ENCODE assay signal across 8 cellular contexts in genomic region chr3:109098245-109098644, GRCh38. TPM values are rescaled to one million over a fixed set of nuclear protein-coding genes. Genes with fewer than 3 reads are reported as not detected.
A peak's percentile ranks its signal among the peaks of the same experiment; 100 is the strongest.
DNase-seq lines count a peak whose midpoint lies in the region; ATAC-seq and TF ChIP-seq lines count a peak whose summit lies in the region.

No MANE protein-coding gene starts in this region.

- ATAC-seq in HG03558 (IDR thresholded peaks at IDR 0.05; ENCODE audit: extremely low read depth, unreplicated experiment) (peak; percentile 57), SK-N-SH treated with all-trans-retinoic acid at 6 μM for 48 hours (peak; percentile 63), GM21447 (IDR thresholded peaks at IDR 0.05; ENCODE audit: unreplicated experiment) (no peak)

- no peaks in the 10 kb centered on the region for H3K9me3 Mint-ChIP-seq in neural crest cell
- H3K9me3 Mint-ChIP-seq in activated T-helper 2 cell treated with anti-CD3 and anti-CD28 coated beads, Interferon-gamma antibody, Interleukin-2, Interleukin-4, amounts not matched to agents 10 μg/mL and 5 μg/mL and 100 μg/mL, durations not matched to agents 14 hours and 24 hours and 36 hours, result no peaks in the 10 kb centered on the region

- peak; percentile 53 for TF ChIP-seq CTCF in neural crest cell (conservative IDR thresholded peaks at IDR 0.05)

- H3K27ac Mint-ChIP-seq in neural crest cell (ENCODE audit: unreplicated experiment), result no peak overlapping the region
- no peak overlapping the region for H3K27ac Mint-ChIP-seq in activated T-helper 2 cell treated with anti-CD3 and anti-CD28 coated beads, Interferon-gamma antibody, Interleukin-2, Interleukin-4, amounts not matched to agents 10 μg/mL and 5 μg/mL and 100 μg/mL, durations not matched to agents 14 hours and 24 hours and 36 hours

- H3K4me3 Mint-ChIP-seq in neural crest cell, result no peak overlapping the region
- no peak overlapping the region for H3K4me3 Mint-ChIP-seq in activated T-helper 2 cell treated with anti-CD3 and anti-CD28 coated beads, Interferon-gamma antibody, Interleukin-2, Interleukin-4, amounts not matched to agents 10 μg/mL and 5 μg/mL and 100 μg/mL, durations not matched to agents 14 hours and 24 hours and 36 hours (ENCODE audit: low read depth)

- DNase-seq in NCI-H1417 (lab: John Stamatoyannopoulos, UW) (peak; percentile 4 to 63 (median 29)), NCI-H1417 treated with DMSO at 0.1 percent for 48 hours (lab: John Stamatoyannopoulos, UW) (no peak), neural crest cell (ENCODE audit: low read depth, low spot score) (no peak), mesenteric fat pad (ENCODE audit: low spot score) (no peak)
- no peak for DNase-seq in activated T-helper 2 cell treated with anti-CD3 and anti-CD28 coated beads, Interferon-gamma antibody, Interleukin-2, Interleukin-4, amounts not matched to agents 10 μg/mL and 5 μg/mL and 100 μg/mL, durations not matched to agents 14 hours and 24 hours and 36 hours (ENCODE audit: low spot score)

- intact Hi-C loops in activated T-helper 2 cell treated with anti-CD3 and anti-CD28 coated beads, Interferon-gamma antibody, Interleukin-2, Interleukin-4, amounts not matched to agents 10 μg/mL and 5 μg/mL and 100 μg/mL, durations not matched to agents 14 hours and 24 hours and 36 hours (cut with micrococcal nuclease), result no loop called here

- H3K36me3 Mint-ChIP-seq in neural crest cell (ENCODE audit: low read depth), result no peaks in the 10 kb centered on the region
- no peaks in the 10 kb centered on the region for H3K36me3 Mint-ChIP-seq in activated T-helper 2 cell treated with anti-CD3 and anti-CD28 coated beads, Interferon-gamma antibody, Interleukin-2, Interleukin-4, amounts not matched to agents 10 μg/mL and 5 μg/mL and 100 μg/mL, durations not matched to agents 14 hours and 24 hours and 36 hours (ENCODE audit: low read depth)

- no peaks in the 10 kb centered on the region for H3K27me3 Mint-ChIP-seq in neural crest cell (ENCODE audit: low read depth)
- peaks cover 4% of the 10 kb centered on the region for H3K27me3 Mint-ChIP-seq in activated T-helper 2 cell treated with anti-CD3 and anti-CD28 coated beads, Interferon-gamma antibody, Interleukin-2, Interleukin-4, amounts not matched to agents 10 μg/mL and 5 μg/mL and 100 μg/mL, durations not matched to agents 14 hours and 24 hours and 36 hours (ENCODE audit: low read depth)

- H3K4me1 Mint-ChIP-seq in neural crest cell, result peaks cover 9% of the 10 kb centered on the region
- no peaks in the 10 kb centered on the region for H3K4me1 Mint-ChIP-seq in activated T-helper 2 cell treated with anti-CD3 and anti-CD28 coated beads, Interferon-gamma antibody, Interleukin-2, Interleukin-4, amounts not matched to agents 10 μg/mL and 5 μg/mL and 100 μg/mL, durations not matched to agents 14 hours and 24 hours and 36 hours (ENCODE audit: low read depth)

TF ChIP-seq in SK-N-SH treated with all-trans-retinoic acid at 6 μM for 48 hours, 23 proteins besides CTCF, POLR2A, EP300 and RAD21:
- TF ChIP-seq ZFP30 (CRISPR knock-in tag; IDR thresholded peaks at IDR 0.05) (no peak), OSR1 (CRISPR knock-in tag; IDR thresholded peaks at IDR 0.05) (no peak), ZFP3 (CRISPR knock-in tag; IDR thresholded peaks at IDR 0.05) (no peak), PPARA (CRISPR knock-in tag; IDR thresholded peaks at IDR 0.05; ENCODE audit: borderline replicate concordance) (no peak), TSHZ2 (CRISPR knock-in tag; IDR thresholded peaks at IDR 0.05) (no peak)

RNA-seq across cellular contexts. Expression of gene MORC1, which starts 19.7 kb away (rescaled TPM):
- total RNA-seq in neural crest cell (not detected in 2 replicates), mesenteric fat pad (not detected)
- total RNA-seq in activated T-helper 2 cell treated with anti-CD3 and anti-CD28 coated beads, Interferon-gamma antibody, Interleukin-2, Interleukin-4, amounts not matched to agents 10 μg/mL and 5 μg/mL and 100 μg/mL, durations not matched to agents 14 hours and 24 hours and 36 hours, result not detected in 2 replicates

RNA-seq across cellular contexts. Expression of gene C3orf85, which starts 38.3 kb away (rescaled TPM):
- total RNA-seq in neural crest cell, result not detected in 2 replicates
- not detected in 2 replicates for total RNA-seq in activated T-helper 2 cell treated with anti-CD3 and anti-CD28 coated beads, Interferon-gamma antibody, Interleukin-2, Interleukin-4, amounts not matched to agents 10 μg/mL and 5 μg/mL and 100 μg/mL, durations not matched to agents 14 hours and 24 hours and 36 hours
- not detected for total RNA-seq in mesenteric fat pad

Comparison
In these comparisons a context has a peak if more than half of its experiments do, and no peak if none do; other contexts are left out.
1. DNase-seq: peak in NCI-H1417 (3 of 3); none in NCI-H1417 treated with DMSO at 0.1 percent for 48 hours (single experiment), neural crest cell (single experiment), activated T-helper 2 cell treated with anti-CD3 and anti-CD28 coated beads, Interferon-gamma antibody, Interleukin-2, Interleukin-4, amounts not matched to agents 10 μg/mL and 5 μg/mL and 100 μg/mL, durations not matched to agents 14 hours and 24 hours and 36 hours (single experiment) and mesenteric fat pad (single experiment).